Comparison of ENCODE assay signal across 16 cellular contexts in the genomic region with DNA sequence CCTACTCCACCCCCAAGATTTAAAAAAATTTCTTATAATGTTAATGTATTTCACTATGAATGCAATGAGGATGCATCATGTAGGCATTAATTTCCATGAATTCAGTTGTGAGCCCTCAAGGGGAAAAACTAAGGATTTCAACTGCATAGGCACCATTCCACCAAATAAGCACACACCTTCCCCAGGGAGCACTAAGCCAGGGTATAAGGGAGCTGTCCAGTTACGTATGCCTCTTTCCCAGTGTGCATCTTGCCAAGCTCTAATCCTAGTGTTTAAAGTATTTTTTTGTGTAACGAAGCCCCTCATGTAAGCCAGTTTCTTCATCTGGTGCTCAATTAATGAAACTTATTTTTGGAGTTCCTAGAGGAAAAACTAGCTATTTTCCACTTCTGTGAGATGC. TPM values are rescaled to one million over a fixed set of nuclear protein-coding genes. Genes with fewer than 3 reads are reported as not detected.
A peak's percentile ranks its signal among the peaks of the same experiment; 100 is the strongest.
DNase-seq lines count a peak whose midpoint lies in the region; ATAC-seq and TF ChIP-seq lines count a peak whose summit lies in the region.
"Had no signal": no experiment of that assay in that cellular context is flagged by ENCODE, and none has a peak within 500 bp of the region (broad histone marks: within the 10 kb centered on the region; RNA-seq: fewer than 3 reads in every experiment).

No MANE protein-coding gene starts in this region.

- H3K9me1 ChIP-seq in IMR-90 (ENCODE audit: insufficient read depth, low read length): peaks cover 9% of the 10 kb centered on the region

- DNase-seq in IMR-90 (no peak), adipocyte (ENCODE audit: low read depth) (no peak), mesenchymal stem cell (no peak), testis (no peak), midbrain (lab: John Stamatoyannopoulos, UW) (no peak), colonic mucosa (no peak)
- DNase-seq: CD8-positive, alpha-beta memory T cell; GDM1; GOT3; Kasumi-1; MM.1S; NCI-H1092 treated with DMSO at 0.1 percent for 48 hours; NCI-H2081 treated with DMSO at 0.1 percent for 48 hours; NCI-H510A treated with DMSO at 0.1 percent for 48 hours had no signal

- POLR2A ChIA-PET in IMR-90 (lab: Charles Lee; ENCODE audit: unreplicated experiment): no interaction called here

- H2BK15ac ChIP-seq in IMR-90 (ENCODE audit: low read depth, low read length) (no peak overlapping the region), mesenchymal stem cell (ENCODE audit: low read depth, poor library complexity, severe bottlenecking) (no peak overlapping the region)

- CTCF ChIA-PET in IMR-90 (lab: Yijun Ruan, JAX): interaction anchor here (0.5 kb wide), 1 partner anchor 184 kb away, joined by 3 read pairs; no protein-coding TSS in a partner anchor

- H3K36me3 ChIP-seq in IMR-90 (ENCODE audit: control insufficient read depth, insufficient read depth, low read length) (peaks cover 25% of the 10 kb centered on the region), adipocyte (ENCODE audit: control insufficient read depth, insufficient read depth, low read length, severe bottlenecking) (peaks cover 42% of the 10 kb centered on the region), mesenchymal stem cell (ENCODE audit: control insufficient read depth in 1 of 2, insufficient read depth in 2 of 2, low read depth in 1 of 2, low read length in 2 of 2) (peaks cover 15 to 34% of the 10 kb centered on the region in 2 experiments), subcutaneous abdominal adipose tissue (ENCODE audit: control insufficient read depth in 5 of 5, insufficient read depth in 5 of 5, low read length in 5 of 5) (peaks cover 0 to 15% (median 8%) of the 10 kb centered on the region in 5 donors), testis (ENCODE audit: low read depth, missing control alignments) (no peaks in the 10 kb centered on the region), colonic mucosa (no peaks in the 10 kb centered on the region)

- TF ChIP-seq CTCF in IMR-90 (conservative IDR thresholded peaks at IDR 0.05; ENCODE audit: low read depth, low read length) (no peak), testis (IDR thresholded peaks at IDR 0.05) (no peak), colonic mucosa (IDR thresholded peaks at IDR 0.05) (no peak)

- dilution Hi-C loops in IMR-90 (cut with HindIII; ENCODE audit: low sequenced_read_pairs, unreplicated experiment): no loop called here

- no CpG with 5 or more reads among the region's 2 CpGs for WGBS in IMR-90 (ENCODE audit: extremely low coverage in 2 of 2, insufficient read length in 1 of 2), 2 experiments
- WGBS in mesenchymal stem cell: 100% methylated on average over 1 of the region's 2 CpGs
- 50 to 52% methylated on average over 2 of the region's 2 CpGs for WGBS in testis, 2 donors

- TF ChIP-seq RAD21 in IMR-90 (IDR thresholded peaks at IDR 0.05; ENCODE audit: low read length): no peak

- H2BK5ac ChIP-seq in IMR-90 (ENCODE audit: low read depth, low read length, poor library complexity, severe bottlenecking) (no peak overlapping the region), mesenchymal stem cell (ENCODE audit: low read depth, low read length, poor library complexity, severe bottlenecking) (no peak overlapping the region)

- H2AK9ac ChIP-seq in IMR-90 (replicated peaks; ENCODE audit: low read depth, low read length, poor library complexity): no peak overlapping the region

- H3K18ac ChIP-seq in IMR-90 (ENCODE audit: low read depth, low read length): no peak overlapping the region
- no peak overlapping the region for H3K18ac ChIP-seq in mesenchymal stem cell (ENCODE audit: low read depth in 1 of 2, low read length in 2 of 2)

- no peak overlapping the region for H3K4me2 ChIP-seq in IMR-90 (ENCODE audit: low read depth, low read length)
- no peak overlapping the region for H3K4me2 ChIP-seq in mesenchymal stem cell (ENCODE audit: low read length, poor library complexity, severe bottlenecking)

- peaks cover 0 to 39% of the 10 kb centered on the region in 2 experiments; a peak in 2 of 4 replicates for H3K79me1 ChIP-seq in IMR-90 (ENCODE audit: low read depth in 1 of 2, low read length in 2 of 2)
- H3K79me1 ChIP-seq in mesenchymal stem cell (replicated peaks; ENCODE audit: low read length, poor library complexity, severe bottlenecking): no peaks in the 10 kb centered on the region

- peaks cover 93% of the 10 kb centered on the region for H4K20me1 ChIP-seq in IMR-90 (ENCODE audit: insufficient read depth, low read length)

- no peak overlapping the region for H4K5ac ChIP-seq in IMR-90 (ENCODE audit: low read depth, low read length)

- H3K9me3 ChIP-seq in IMR-90 (ENCODE audit: control insufficient read depth, insufficient read depth, low read length): no peaks in the 10 kb centered on the region
- no peaks in the 10 kb centered on the region for H3K9me3 ChIP-seq in adipocyte (ENCODE audit: control insufficient read depth, low read length)
- no peaks in the 10 kb centered on the region for H3K9me3 ChIP-seq in mesenchymal stem cell (ENCODE audit: control insufficient read depth, low read length)
- no peaks in the 10 kb centered on the region for H3K9me3 ChIP-seq in subcutaneous abdominal adipose tissue (ENCODE audit: control insufficient read depth in 5 of 5, low read length in 5 of 5)
- no peaks in the 10 kb centered on the region for H3K9me3 ChIP-seq in testis
- no peaks in the 10 kb centered on the region for H3K9me3 ChIP-seq in colonic mucosa

- no peak overlapping the region for H3K4me3 ChIP-seq in IMR-90 (ENCODE audit: insufficient read depth, low read depth, low read length)
- H3K4me3 ChIP-seq in adipocyte (ENCODE audit: low read length): peak overlapping the region; percentile 8
- H3K4me3 ChIP-seq in mesenchymal stem cell (ENCODE audit: insufficient read depth in 1 of 2, low read depth in 1 of 2, low read length in 2 of 2): no peak overlapping the region
- H3K4me3 ChIP-seq in subcutaneous abdominal adipose tissue (ENCODE audit: low read depth in 1 of 5, low read length in 5 of 5): no peak overlapping the region
- H3K4me3 ChIP-seq in testis: no peak overlapping the region
- H3K4me3 ChIP-seq in colonic mucosa: no peak overlapping the region
- H3K4me3 ChIP-seq: GM12878 had no signal

- no peaks in the 10 kb centered on the region for H3K27me3 ChIP-seq in IMR-90 (ENCODE audit: control insufficient read depth, insufficient read depth, low read length)
- no peaks in the 10 kb centered on the region for H3K27me3 ChIP-seq in adipocyte (replicated peaks; ENCODE audit: control insufficient read depth, insufficient read depth, low read length)
- no peaks in the 10 kb centered on the region for H3K27me3 ChIP-seq in mesenchymal stem cell (ENCODE audit: control insufficient read depth in 1 of 2, insufficient read depth in 1 of 2, low read length in 2 of 2)
- H3K27me3 ChIP-seq in subcutaneous abdominal adipose tissue (ENCODE audit: control insufficient read depth in 5 of 5, insufficient read depth in 4 of 5, low read length in 5 of 5): no peaks in the 10 kb centered on the region
- no peaks in the 10 kb centered on the region for H3K27me3 ChIP-seq in testis
- H3K27me3 ChIP-seq in colonic mucosa: no peaks in the 10 kb centered on the region

- TF ChIP-seq POLR2A in IMR-90 (IDR thresholded peaks at IDR 0.05; ENCODE audit: low read depth, low read length) (no peak), testis (IDR thresholded peaks at IDR 0.05) (no peak)

- H3K23ac ChIP-seq in IMR-90 (ENCODE audit: low read depth, low read length): peak overlapping the region; percentile 48; the same call in 1 of the 2 replicates
- H3K23ac ChIP-seq in mesenchymal stem cell (ENCODE audit: low read length in 2 of 2): no peak overlapping the region

- H2AK5ac ChIP-seq in IMR-90 (ENCODE audit: low read depth, low read length): no peak overlapping the region
- H2AK5ac ChIP-seq in mesenchymal stem cell (ENCODE audit: low read length, severe bottlenecking): no peak overlapping the region

- no peak overlapping the region for H4K91ac ChIP-seq in IMR-90 (ENCODE audit: insufficient read depth, low read depth, low read length)
- H4K91ac ChIP-seq in mesenchymal stem cell (ENCODE audit: low read length): no peak overlapping the region

- no TSS peak for BruUV-seq in IMR-90 (replicated peaks; lab: Mats Ljungman, UMichigan)

- H3K14ac ChIP-seq in IMR-90 (replicated peaks; ENCODE audit: low read depth, low read length) (0 out of 2 replicates have a peak overlapping the region, but pooled peaks have one; percentile 19), mesenchymal stem cell (ENCODE audit: low read length in 2 of 2) (no peak overlapping the region)

- no peak overlapping the region for H3K9ac ChIP-seq in IMR-90 (ENCODE audit: low read depth, low read length)
- H3K9ac ChIP-seq in adipocyte (ENCODE audit: low read length): no peak overlapping the region
- peak overlapping the region; percentile 14 for H3K9ac ChIP-seq in mesenchymal stem cell (ENCODE audit: low read length)
- no peak overlapping the region for H3K9ac ChIP-seq in subcutaneous abdominal adipose tissue (ENCODE audit: low read length in 5 of 5)
- no peak overlapping the region for H3K9ac ChIP-seq in colonic mucosa (ENCODE audit: low read depth in 2 of 2, low read length in 2 of 2)

- peaks cover 6% of the 10 kb centered on the region for H3K4me1 ChIP-seq in IMR-90 (ENCODE audit: control insufficient read depth, insufficient read depth, low read length)
- H3K4me1 ChIP-seq in adipocyte (ENCODE audit: control insufficient read depth, insufficient read depth, low read length): peaks cover 54% of the 10 kb centered on the region
- peaks cover 1% of the 10 kb centered on the region for H3K4me1 ChIP-seq in mesenchymal stem cell (ENCODE audit: control insufficient read depth, insufficient read depth, low read depth, low read length)
- peaks cover 5 to 60% (median 52%) of the 10 kb centered on the region in 5 donors for H3K4me1 ChIP-seq in subcutaneous abdominal adipose tissue (ENCODE audit: control insufficient read depth in 5 of 5, insufficient read depth in 5 of 5, low read length in 5 of 5)
- H3K4me1 ChIP-seq in testis: no peaks in the 10 kb centered on the region
- H3K4me1 ChIP-seq in colonic mucosa: no peaks in the 10 kb centered on the region

- H4K8ac ChIP-seq in IMR-90 (ENCODE audit: low read depth in 2 of 2, low read length in 2 of 2): no peak overlapping the region
- no peak overlapping the region for H4K8ac ChIP-seq in mesenchymal stem cell (ENCODE audit: low read length)

- no peak overlapping the region for H3K56ac ChIP-seq in IMR-90 (ENCODE audit: extremely low read depth, insufficient read depth, low read length)

- no peak overlapping the region for H2BK20ac ChIP-seq in IMR-90 (ENCODE audit: low read depth, low read length)

- intact Hi-C loops in IMR-90 (cut with micrococcal nuclease) (loop anchor here (10.0 kb wide), 1 partner anchor 119 kb away; no protein-coding TSS in a partner anchor), testis (cut with DNase I; ENCODE audit: low total_unique reads) (no loop called here), colonic mucosa (cut with DNase I) (no loop called here)

- no peak overlapping the region for H2BK12ac ChIP-seq in mesenchymal stem cell (ENCODE audit: low read length in 2 of 2)

- no peak overlapping the region for H2AFZ ChIP-seq in IMR-90 (replicated peaks; ENCODE audit: low read length, poor library complexity)
- H2AFZ ChIP-seq in mesenchymal stem cell (ENCODE audit: low read depth, low read length): no peak overlapping the region

- no peak; the same call in 1 of the 2 replicates for ATAC-seq in IMR-90 (ENCODE audit: low read depth)
- ATAC-seq: GM12878 had no signal

- H3K27ac ChIP-seq in IMR-90 (ENCODE audit: insufficient read depth, low read length) (no peak overlapping the region), mesenchymal stem cell (ENCODE audit: low read length, poor library complexity, severe bottlenecking) (no peak overlapping the region), subcutaneous abdominal adipose tissue (ENCODE audit: low read depth, low read length) (peak overlapping the region; percentile 81), testis (no peak overlapping the region), colonic mucosa (no peak overlapping the region)

- no peak overlapping the region for H2BK120ac ChIP-seq in IMR-90 (ENCODE audit: low read depth, low read length)
- H2BK120ac ChIP-seq in mesenchymal stem cell (ENCODE audit: low read depth, low read length): no peak overlapping the region

- H3K4ac ChIP-seq in IMR-90 (ENCODE audit: low read depth, low read length) (no peak overlapping the region), mesenchymal stem cell (ENCODE audit: low read depth in 1 of 2, low read length in 2 of 2) (no peak overlapping the region)

- in situ Hi-C loops in IMR-90 (cut with MboI; ENCODE audit: low sequenced_read_pairs): no loop called here

RNA-seq across cellular contexts. Expression of a gene that starts 6.6 kb away (rescaled TPM):
- 217 and 229 TPM in 2 replicates for total RNA-seq in IMR-90 (2012; rRNA removed)
- polyA plus RNA-seq in IMR-90 (2012; rRNA removed): 122 and 131 TPM in 2 replicates
- polyA plus RNA-seq in IMR-90 (2012; cell fraction: cytosol; rRNA removed): 36.4 and 49.9 TPM in 2 replicates
- polyA plus RNA-seq in IMR-90 (2012; cell fraction: nucleus; rRNA removed; ENCODE audit: low replicate concordance): 27.9 and 176 TPM in 2 replicates
- 137 TPM for polyA plus RNA-seq in mesenchymal stem cell (2013, experiment 1 of 2)
- polyA plus RNA-seq in mesenchymal stem cell (2013, experiment 2 of 2): 137 TPM
- 10 to 100 TPM; 36.8 to 45.7 TPM for total RNA-seq in testis
- polyA plus RNA-seq in testis (ENCODE audit: insufficient read depth, low read depth, low replicate concordance): 37.6 TPM
- total RNA-seq in colonic mucosa: 10 to 100 TPM in 1 of 2 donors, 1 to 10 TPM in 1; 6.3 to 43.9 TPM
